Comparison of ENCODE assay signal across 17 cellular contexts in the genomic region with DNA sequence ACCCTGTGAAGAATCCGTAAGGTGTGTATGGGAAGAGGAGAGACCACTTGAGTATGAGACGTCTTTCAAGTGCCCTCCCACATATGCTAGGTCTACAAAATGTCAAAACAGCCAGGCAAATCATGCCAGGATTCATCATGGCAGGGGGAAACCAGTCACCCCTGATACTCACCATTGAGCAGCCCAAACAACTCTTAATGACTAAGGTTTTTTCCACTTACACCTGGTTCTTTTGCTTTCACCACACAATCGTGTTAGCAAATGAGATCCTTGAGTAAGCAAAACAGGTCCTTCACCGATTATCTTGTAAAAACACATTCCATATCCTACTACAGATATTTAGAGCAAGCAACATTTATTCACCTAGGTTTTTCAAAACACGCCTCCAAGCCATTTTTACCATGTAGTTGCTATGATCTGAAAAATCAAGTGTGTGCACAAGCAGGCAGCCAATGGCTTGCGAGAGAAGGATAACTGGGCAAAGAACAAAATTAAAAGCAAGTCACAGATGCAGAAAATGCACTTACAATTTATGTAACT.
DNase-seq lines count a peak whose midpoint lies in the region; ATAC-seq, FAIRE-seq and TF ChIP-seq lines count a peak whose summit lies in the region.
"Had no signal": no experiment of that assay in that cellular context is flagged by ENCODE, and none has a peak within 500 bp of the region (broad histone marks: within the 10 kb centered on the region; RNA-seq: fewer than 3 reads in every experiment).

No MANE protein-coding gene starts in this region.

- no peak overlapping the region for H3K4me3 ChIP-seq in GM12878
- H3K4me3 ChIP-seq: skin epidermis, uterus had no signal

- intact Hi-C loops in activated B cell treated with CpG ODN at 0.5 μM for 24 hours (cut with micrococcal nuclease) (loop anchor here (5.0 to 10.0 kb wide), 3 partner anchors 76 to 718 kb away; no protein-coding TSS in a partner anchor), GM12878 (cut with micrococcal nuclease; ENCODE audit: unreplicated experiment) (loop anchor here (10.0 kb wide), 1 partner anchor 232 kb away; the partner anchor contains the start of gene BCL6)

- 61% methylated on average over 6 of the region's 6 CpGs for WGBS in GM12878 (ENCODE audit: insufficient coverage, insufficient replicate concordance, low lambda C conversion rate, missing lambda C conversion rate)

- TF ChIP-seq CTCF in activated B cell treated with CpG ODN at 0.5 μM for 24 hours (IDR thresholded peaks at IDR 0.05) = no peak
- TF ChIP-seq CTCF in GM12878 (IDR thresholded peaks at IDR 0.05 in 2 of 3, conservative IDR thresholded peaks at IDR 0.05 in 1 of 3; ENCODE audit: control insufficient read depth in 2 of 3, extremely low read depth in 1 of 3, insufficient read depth in 1 of 3, low read depth in 3 of 3, low read length in 3 of 3) = no peak

- FAIRE-seq in GM12878 (lab: Jason Lieb, UNC) = no peak
- FAIRE-seq: GM19239 had no signal

- H3K27ac ChIP-seq in GM12878 (ENCODE audit: control insufficient read depth, insufficient read depth) = no peak overlapping the region
- H3K27ac ChIP-seq: brain microvascular endothelial cell, uterus had no signal

- no peak for TF ChIP-seq EP300 in GM12878 (IDR thresholded peaks at IDR 0.05; ENCODE audit: borderline replicate concordance in 1 of 2, control insufficient read depth in 1 of 2, low read depth in 2 of 2, low read length in 2 of 2)

- RAD21 ChIA-PET in GM12878 (lab: Charles Lee; ENCODE audit: unreplicated experiment) = no interaction called here

- no peaks in the 10 kb centered on the region; the same call in 2 of the 3 replicates for H3K9me3 ChIP-seq in GM12878 (replicated peaks; ENCODE audit: control insufficient read depth, insufficient read depth, low read length)
- H3K9me3 ChIP-seq: uterus had no signal

- H2AFZ ChIP-seq in GM12878 (ENCODE audit: control insufficient read depth, low read depth, low read length) = no peak overlapping the region

- no peak for TF ChIP-seq POLR2A in GM12878 (IDR thresholded peaks at IDR 0.05; ENCODE audit: low read depth, low read length)

- CTCF ChIA-PET in activated B cell treated with CpG ODN at 0.5 μM for 24 hours (lab: Charles Lee) (interaction anchor here (1.1 to 3.3 kb wide), 3 partner anchors 229 to 977 kb away, joined by 3 to 15 read pairs (median 3); no protein-coding TSS in a partner anchor), GM12878 (lab: Yijun Ruan, JAX) (interaction anchor here (1.8 kb wide), 1 partner anchor 16 kb away, joined by 6 read pairs; no protein-coding TSS in a partner anchor)

- POLR2A ChIA-PET in activated B cell treated with CpG ODN at 0.5 μM for 24 hours (lab: Charles Lee) = interaction anchor here (0.7 to 3.4 kb wide), 5 partner anchors 32 to 237 kb away, joined by 3 to 38 read pairs (median 4); partner anchors contain the start of genes BCL6 and LPP
- POLR2A ChIA-PET in GM12878 (lab: Charles Lee) = no interaction called here

- H3K27ac Mint-ChIP-seq in activated B cell treated with CpG ODN at 0.5 μM for 24 hours = peak overlapping the region; percentile 25
- H3K27ac Mint-ChIP-seq in stimulated activated naive CD8-positive, alpha-beta T cell treated with anti-CD3 and anti-CD28 coated beads, Interleukin-15, amount 100 ng/mL, for 72 hours = peak overlapping the region; percentile 70 to 83
- H3K27ac Mint-ChIP-seq: memory B cell had no signal

- TF ChIP-seq RAD21 in GM12878 (IDR thresholded peaks at IDR 0.05; ENCODE audit: insufficient read depth, low read depth, low read length) = no peak

- peaks cover 0 to 4% of the 10 kb centered on the region in 2 experiments; a peak in 3 of 4 replicates for H3K27me3 ChIP-seq in GM12878 (replicated peaks in 1 of 2; ENCODE audit: control insufficient read depth in 2 of 2, insufficient read depth in 2 of 2, low read length in 1 of 2)
- H3K27me3 ChIP-seq: brain microvascular endothelial cell, uterus had no signal

- peaks cover 77% of the 10 kb centered on the region for H3K4me1 Mint-ChIP-seq in activated B cell treated with CpG ODN at 0.5 μM for 24 hours
- H3K4me1 Mint-ChIP-seq in stimulated activated naive CD8-positive, alpha-beta T cell treated with anti-CD3 and anti-CD28 coated beads, Interleukin-15, amount 100 ng/mL, for 72 hours = peaks cover 75% of the 10 kb centered on the region

- H3K36me3 Mint-ChIP-seq in activated B cell treated with CpG ODN at 0.5 μM for 24 hours (ENCODE audit: low read depth) = no peaks in the 10 kb centered on the region
- H3K36me3 Mint-ChIP-seq: memory B cell had no signal

- H3K9me3 Mint-ChIP-seq in activated B cell treated with CpG ODN at 0.5 μM for 24 hours = peaks cover 3% of the 10 kb centered on the region
- H3K9me3 Mint-ChIP-seq in stimulated activated naive CD8-positive, alpha-beta T cell treated with anti-CD3 and anti-CD28 coated beads, Interleukin-15, amount 100 ng/mL, for 72 hours = peaks cover 0 to 5% of the 10 kb centered on the region in 2 donors
- H3K9me3 Mint-ChIP-seq: memory B cell had no signal

- SMC1A ChIA-PET in GM12878 (lab: Charles Lee; ENCODE audit: uncharacterized antibody, unreplicated experiment) = interaction anchor here (0.9 to 1.4 kb wide), 2 partner anchors 59 to 227 kb away, joined by 3 to 6 read pairs; no protein-coding TSS in a partner anchor

- H3K4me3 Mint-ChIP-seq in activated B cell treated with CpG ODN at 0.5 μM for 24 hours = peak overlapping the region; percentile 32
- H3K4me3 Mint-ChIP-seq in stimulated activated naive CD8-positive, alpha-beta T cell treated with anti-CD3 and anti-CD28 coated beads, Interleukin-15, amount 100 ng/mL, for 72 hours = peak overlapping the region; percentile 42 to 50
- H3K4me3 Mint-ChIP-seq: memory B cell had no signal

- in situ Hi-C loops in GM12878 (cut with MboI) = no loop called here

- no peaks in the 10 kb centered on the region for H3K36me3 ChIP-seq in GM12878 (ENCODE audit: control insufficient read depth in 2 of 2, insufficient read depth in 2 of 2, low read length in 1 of 2)
- H3K36me3 ChIP-seq: brain microvascular endothelial cell, uterus had no signal

- H3K79me2 ChIP-seq in GM12878 (ENCODE audit: control insufficient read depth, insufficient read depth, low read length) = no peaks in the 10 kb centered on the region

- H3K27me3 Mint-ChIP-seq in activated B cell treated with CpG ODN at 0.5 μM for 24 hours = peaks cover 7% of the 10 kb centered on the region
- no peaks in the 10 kb centered on the region for H3K27me3 Mint-ChIP-seq in stimulated activated naive CD8-positive, alpha-beta T cell treated with anti-CD3 and anti-CD28 coated beads, Interleukin-15, amount 100 ng/mL, for 72 hours

- H4K20me1 ChIP-seq in GM12878 (ENCODE audit: control insufficient read depth, insufficient read depth) = no peaks in the 10 kb centered on the region

- DNase-seq in activated naive CD4-positive, alpha-beta T cell treated with Interleukin-2 at 50 U/mL for 16 hours = peak; percentile 54
- DNase-seq in activated naive CD4-positive, alpha-beta T cell (lab: John Stamatoyannopoulos, UW) = no peak
- DNase-seq in activated B cell treated with CpG ODN at 0.5 μM for 24 hours (no peak), GM12878 (ENCODE audit: low read depth, low spot score) (no peak), SIG-M5 (lab: John Stamatoyannopoulos, UW) (no peak), superior temporal gyrus (ENCODE audit: extremely low spot score) (no peak)
- DNase-seq in stimulated activated naive CD8-positive, alpha-beta T cell treated with anti-CD3 and anti-CD28 coated beads, Interleukin-15, amount 100 ng/mL, for 72 hours = peak; percentile 30 to 50
- DNase-seq: brain microvascular endothelial cell; effector CD4-positive, alpha-beta T cell; NCI-H1436; occipital lobe; RPMI8226; uterus had no signal

- H3K9ac ChIP-seq in GM12878 (ENCODE audit: control insufficient read depth, insufficient read depth, low read length) = no peak overlapping the region

- no TSS peak for BruUV-seq in GM12878 (replicated peaks; lab: Mats Ljungman, UMichigan)

- peaks cover 14% of the 10 kb centered on the region for H3K4me1 ChIP-seq in GM12878 (ENCODE audit: control insufficient read depth, insufficient read depth, low read length)
- H3K4me1 ChIP-seq: uterus had no signal

- no peak overlapping the region for H3K4me2 ChIP-seq in GM12878 (ENCODE audit: control insufficient read depth, insufficient read depth)

- no peak for ATAC-seq in activated B cell treated with CpG ODN at 0.5 μM for 24 hours (ENCODE audit: low read depth)
- no peak for ATAC-seq in GM12878
- ATAC-seq in stimulated activated naive CD8-positive, alpha-beta T cell treated with anti-CD3 and anti-CD28 coated beads, Interleukin-15, amount 100 ng/mL, for 72 hours = peak; percentile 50
- ATAC-seq in GM19023 (IDR thresholded peaks at IDR 0.05; ENCODE audit: unreplicated experiment) = no peak

TF ChIP-seq in GM12878, 131 proteins besides CTCF, POLR2A, EP300 and RAD21:
- TF ChIP-seq, protein P1, sequence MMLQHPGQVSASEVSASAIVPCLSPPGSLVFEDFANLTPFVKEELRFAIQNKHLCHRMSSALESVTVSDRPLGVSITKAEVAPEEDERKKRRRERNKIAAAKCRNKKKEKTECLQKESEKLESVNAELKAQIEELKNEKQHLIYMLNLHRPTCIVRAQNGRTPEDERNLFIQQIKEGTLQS (IDR thresholded peaks at IDR 0.05; ENCODE audit: borderline replicate concordance, extremely low read depth, low read depth, low read length) = no peak
- 0 out of 2 replicates have a peak, but pooled peaks have one; percentile 11 for TF ChIP-seq TCF3 (IDR thresholded peaks at IDR 0.05; ENCODE audit: borderline replicate concordance, insufficient read depth, low read depth, low read length)

Comparison
In these comparisons a context has a peak if more than half of its experiments do, and no peak if none do; other contexts are left out.
1. DNase-seq: peak in activated naive CD4-positive, alpha-beta T cell treated with Interleukin-2 at 50 U/mL for 16 hours (single experiment) and stimulated activated naive CD8-positive, alpha-beta T cell treated with anti-CD3 and anti-CD28 coated beads, Interleukin-15, amount 100 ng/mL, for 72 hours (2 of 2); none in activated naive CD4-positive, alpha-beta T cell (0 of 4), activated B cell treated with CpG ODN at 0.5 μM for 24 hours (single experiment), GM12878 (single experiment), SIG-M5 (single experiment) and superior temporal gyrus (single experiment).